ENCODE assay signal across 18 cellular contexts in genomic region chr10:11009471-11010308, GRCh38. TPM values are rescaled to one million over a fixed set of nuclear protein-coding genes. Genes with fewer than 3 reads are reported as not detected.
DNase-seq lines count a peak whose midpoint lies in the region; ATAC-seq, FAIRE-seq and TF ChIP-seq lines count a peak whose summit lies in the region.
"Had no signal": no experiment of that assay in that cellular context is flagged by ENCODE, and none has a peak within 500 bp of the region (broad histone marks: within the 10 kb centered on the region; RNA-seq: fewer than 3 reads in every experiment).

No MANE protein-coding gene starts in this region.

- H3K4me3 ChIP-seq in esophagus muscularis mucosa (no peak overlapping the region), rectal smooth muscle tissue (ENCODE audit: low read length) (no peak overlapping the region)
- H3K4me3 ChIP-seq: SJCRH30 had no signal

- no peak for TF ChIP-seq EP300 in esophagus muscularis mucosa (IDR thresholded peaks at IDR 0.05)

- 85% methylated on average over 12 of the region's 13 CpGs for WGBS in esophagus muscularis mucosa

- TF ChIP-seq CTCF in RWPE1 (conservative IDR thresholded peaks at IDR 0.05; ENCODE audit: low read depth), result no peak
- TF ChIP-seq CTCF in esophagus muscularis mucosa (IDR thresholded peaks at IDR 0.05), result no peak

- peaks cover 4 to 16% (median 7%) of the 10 kb centered on the region in 4 donors for H3K4me1 ChIP-seq in esophagus muscularis mucosa
- peaks cover 5% of the 10 kb centered on the region for H3K4me1 ChIP-seq in rectal smooth muscle tissue (ENCODE audit: control insufficient read depth, insufficient read depth, low read length)

- no peaks in the 10 kb centered on the region for H3K27me3 ChIP-seq in esophagus muscularis mucosa
- no peaks in the 10 kb centered on the region for H3K27me3 ChIP-seq in rectal smooth muscle tissue (ENCODE audit: control insufficient read depth, insufficient read depth, low read length)
- H3K27me3 ChIP-seq: SJCRH30 had no signal

- ATAC-seq in activated CD4-positive, alpha-beta T cell treated with anti-CD3 and anti-CD28 coated beads for 36 hours, result peak; percentile 77

- no peak for TF ChIP-seq POLR2A in esophagus muscularis mucosa (IDR thresholded peaks at IDR 0.05; ENCODE audit: low read depth)

- H3K36me3 ChIP-seq in esophagus muscularis mucosa, result no peaks in the 10 kb centered on the region
- H3K36me3 ChIP-seq in rectal smooth muscle tissue (ENCODE audit: control insufficient read depth, insufficient read depth, low read length), result no peaks in the 10 kb centered on the region
- H3K36me3 ChIP-seq: SJCRH30 had no signal

- no peak for FAIRE-seq in frontal cortex (lab: Jason Lieb, UNC)

- POLR2A ChIA-PET in activated CD4-positive, alpha-beta T cell treated with anti-CD3 and anti-CD28 coated beads for 36 hours (lab: Charles Lee), result interaction anchor here (0.6 kb wide), 1 partner anchor 14 kb away, joined by 3 read pairs; no protein-coding TSS in a partner anchor
- POLR2A ChIA-PET in RWPE1 (lab: Yijun Ruan, JAX; ENCODE audit: low non-redundant PET), result no interaction called here

- CTCF ChIA-PET in activated CD4-positive, alpha-beta T cell treated with anti-CD3 and anti-CD28 coated beads for 36 hours (lab: Charles Lee), result no interaction called here
- CTCF ChIA-PET in RWPE1 (lab: Yijun Ruan, JAX), result no interaction called here

- no peak overlapping the region for H3K27ac ChIP-seq in RWPE1
- no peak overlapping the region for H3K27ac ChIP-seq in esophagus muscularis mucosa (replicated peaks in 1 of 4)
- H3K27ac ChIP-seq in rectal smooth muscle tissue (ENCODE audit: low read depth, low read length), result peak overlapping the region; percentile 9
- H3K27ac ChIP-seq: 22Rv1, SJCRH30 had no signal

- H3K27me3 Mint-ChIP-seq in activated CD4-positive, alpha-beta T cell treated with anti-CD3 and anti-CD28 coated beads for 36 hours, result peaks cover 50% of the 10 kb centered on the region

- no peaks in the 10 kb centered on the region for H3K9me3 ChIP-seq in esophagus muscularis mucosa
- H3K9me3 ChIP-seq: SJCRH30 had no signal

- H3K4me1 Mint-ChIP-seq in activated CD4-positive, alpha-beta T cell treated with anti-CD3 and anti-CD28 coated beads for 36 hours, result peaks cover 38% of the 10 kb centered on the region

- no peaks in the 10 kb centered on the region for H3K36me3 Mint-ChIP-seq in activated CD4-positive, alpha-beta T cell treated with anti-CD3 and anti-CD28 coated beads for 36 hours (ENCODE audit: low read depth)

- H3K4me3 Mint-ChIP-seq in activated CD4-positive, alpha-beta T cell treated with anti-CD3 and anti-CD28 coated beads for 36 hours, result no peak overlapping the region
- H3K4me3 Mint-ChIP-seq: stimulated activated naive CD8-positive, alpha-beta T cell treated with anti-CD3 and anti-CD28 coated beads, Interleukin-15, Interleukin-2, amounts not matched to agents 100 ng/mL and 50 ng/mL, for 24 hours had no signal

- H3K27ac Mint-ChIP-seq in activated CD4-positive, alpha-beta T cell treated with anti-CD3 and anti-CD28 coated beads for 36 hours, result peak overlapping the region; percentile 43
- H3K27ac Mint-ChIP-seq: stimulated activated naive CD8-positive, alpha-beta T cell treated with anti-CD3 and anti-CD28 coated beads, Interleukin-15, Interleukin-2, amounts not matched to agents 100 ng/mL and 50 ng/mL, for 24 hours had no signal

- H3K9me3 Mint-ChIP-seq in activated CD4-positive, alpha-beta T cell treated with anti-CD3 and anti-CD28 coated beads for 36 hours (ENCODE audit: low read depth), result no peaks in the 10 kb centered on the region
- H3K9me3 Mint-ChIP-seq: stimulated activated naive CD8-positive, alpha-beta T cell treated with anti-CD3 and anti-CD28 coated beads, Interleukin-15, Interleukin-2, amounts not matched to agents 100 ng/mL and 50 ng/mL, for 24 hours had no signal

- no peak overlapping the region for H3K9ac ChIP-seq in rectal smooth muscle tissue (ENCODE audit: low read length)

- DNase-seq in activated CD4-positive, alpha-beta T cell treated with anti-CD3 and anti-CD28 coated beads for 36 hours, result peak; percentile 52
- DNase-seq in activated CD4-positive, alpha-beta T cell treated with anti-CD3 and anti-CD28 coated beads, Interleukin-2, amount 50 U/mL, for 4 hours, result no peak
- DNase-seq in RWPE1 (ENCODE audit: low spot score), result peak; percentile 64
- DNase-seq in esophagus muscularis mucosa (ENCODE audit: extremely low spot score), result peak; percentile 62
- no peak for DNase-seq in frontal cortex (ENCODE audit: low spot score in 2 of 2)
- no peak for DNase-seq in activated CD4-positive, CD25-positive, alpha-beta regulatory T cell (lab: John Stamatoyannopoulos, UW)
- no peak for DNase-seq in cerebellar nuclear complex (lab: John Stamatoyannopoulos, UW)
- DNase-seq: amniotic stem cell; COR-L47; effector CD4-positive, alpha-beta T cell; HCEC 1CT; islet precursor cell; NCI-H2107; SJCRH30; stimulated activated CD4-positive, alpha-beta T cell treated with anti-CD3 and anti-CD28 coated beads, Interleukin-4, amount 100 ng/mL, for 1 hour had no signal

- intact Hi-C loops in activated CD4-positive, alpha-beta T cell treated with anti-CD3 and anti-CD28 coated beads for 36 hours (cut with DNase I, micrococcal nuclease), result loop anchor here (2.0 kb wide), 2 partner anchors 31 to 157 kb away; no protein-coding TSS in a partner anchor
- intact Hi-C loops in esophagus muscularis mucosa (cut with DNase I), result loop anchor here (10.0 kb wide), 2 partner anchors 95 to 215 kb away; no protein-coding TSS in a partner anchor

RNA-seq across cellular contexts. Expression of gene CELF2, which starts 8.0 kb away (rescaled TPM):
- 100 to 1,000 TPM; 102 to 119 TPM for total RNA-seq in activated CD4-positive, alpha-beta T cell treated with anti-CD3 and anti-CD28 coated beads for 36 hours
- total RNA-seq in esophagus muscularis mucosa (100 to 1,000 TPM in 3 of 4 donors, 10 to 100 TPM in 1; 81.8 to 128 (median 104) TPM), frontal cortex (129 TPM)

Comparison
In these comparisons a context has a peak if more than half of its experiments do, and no peak if none do; other contexts are left out.
1. DNase-seq: peak in activated CD4-positive, alpha-beta T cell treated with anti-CD3 and anti-CD28 coated beads for 36 hours (single experiment), RWPE1 (single experiment) and esophagus muscularis mucosa (single experiment); none in activated CD4-positive, alpha-beta T cell treated with anti-CD3 and anti-CD28 coated beads, Interleukin-2, amount 50 U/mL, for 4 hours (0 of 2), frontal cortex (0 of 2), activated CD4-positive, CD25-positive, alpha-beta regulatory T cell (0 of 4) and cerebellar nuclear complex (0 of 2).